8 cellular contexts compared by ENCODE assay signal in genomic region chr11:62880803-62881578, GRCh38. TPM values are rescaled to one million over a fixed set of nuclear protein-coding genes. Genes with fewer than 3 reads are reported as not detected.
DNase-seq lines count a peak whose midpoint lies in the region; ATAC-seq and TF ChIP-seq lines count a peak whose summit lies in the region.

TSS of gene SLC3A2 (plus strand) at chr11:62880896. CDS start at chr11:62881024, 128 bp downstream.

- WGBS in right lobe of liver (ENCODE audit: insufficient coverage, low coverage, low lambda C conversion rate, missing lambda C conversion rate): under 1% methylated on average over 21 of the region's 69 CpGs

- TF ChIP-seq CTCF in right lobe of liver (IDR thresholded peaks at IDR 0.05): peak; percentile 49 to 89 (median 81)

- ATAC-seq in GM19043 (IDR thresholded peaks at IDR 0.05; ENCODE audit: low read depth, unreplicated experiment) (peak; percentile 80), HG03354 (IDR thresholded peaks at IDR 0.05; ENCODE audit: poor library complexity, severe bottlenecking, unreplicated experiment) (peak; percentile 78), right lobe of liver (peak; percentile 84 to 95 (median 90))

- H3K36me3 ChIP-seq in BLaER1 treated with 17β-estradiol and CSF1 and Interleukin-3, amounts not matched to agents 10 nM and 100 nM: peaks cover 40 to 80% (median 73%) of the 10 kb centered on the region in 11 experiments
- peaks cover 0 to 36% (median 16%) of the 10 kb centered on the region in 4 donors for H3K36me3 ChIP-seq in right lobe of liver

- H3K4me3 ChIP-seq in BLaER1 treated with 17β-estradiol and CSF1 and Interleukin-3, amounts not matched to agents 10 nM and 100 nM: peak within 1 kb of the TSS; percentile 84 to 99 (median 94)
- H3K4me3 ChIP-seq in right lobe of liver: peak within 1 kb of the TSS; percentile 96 to 100 (median 98)

- no peaks in the 10 kb centered on the region for H3K9me3 ChIP-seq in BLaER1 treated with 17β-estradiol and CSF1 and Interleukin-3, amounts not matched to agents 10 nM and 100 nM (replicated peaks in 1 of 11)
- no peaks in the 10 kb centered on the region for H3K9me3 ChIP-seq in right lobe of liver

- H3K4me2 ChIP-seq in BLaER1 treated with 17β-estradiol and CSF1 and Interleukin-3, amounts not matched to agents 10 nM and 100 nM: peak within 1 kb of the TSS; percentile 89 to 99 (median 96)

- H3K27me3 ChIP-seq in BLaER1 treated with 17β-estradiol and CSF1 and Interleukin-3, amounts not matched to agents 10 nM and 100 nM: no peaks in the 10 kb centered on the region
- H3K27me3 ChIP-seq in right lobe of liver: no peaks in the 10 kb centered on the region

- TF ChIP-seq POLR2A in right lobe of liver (IDR thresholded peaks at IDR 0.05): peak; percentile 99

- intact Hi-C loops in right lobe of liver (cut with DNase I): no loop called here

- H4K20me1 ChIP-seq in BLaER1 treated with 17β-estradiol and CSF1 and Interleukin-3, amounts not matched to agents 10 nM and 100 nM: peaks cover 33 to 50% (median 42%) of the 10 kb centered on the region in 11 experiments

- peak within 1 kb of the TSS; percentile 96 to 100 (median 99) for H3K9ac ChIP-seq in BLaER1 treated with 17β-estradiol and CSF1 and Interleukin-3, amounts not matched to agents 10 nM and 100 nM

- H3K4me1 ChIP-seq in BLaER1 treated with 17β-estradiol and CSF1 and Interleukin-3, amounts not matched to agents 10 nM and 100 nM: peaks cover 48 to 56% (median 52%) of the 10 kb centered on the region in 10 experiments
- H3K4me1 ChIP-seq in right lobe of liver: peaks cover 0 to 43% (median 18%) of the 10 kb centered on the region in 4 donors

- DNase-seq in NCI-H526 (lab: John Stamatoyannopoulos, UW) (peak; percentile 81 to 96), dermis blood vessel endothelial cell (peak; percentile 94), right lobe of liver (peak; percentile 92 to 93 (median 92))
- peak; percentile 77 to 78 for DNase-seq in activated CD4-positive, alpha-beta T cell treated with anti-CD3 and anti-CD28 coated beads, Interleukin-2, amount 50 U/mL, for 24 hours (ENCODE audit: low read depth in 1 of 2, low spot score in 1 of 2)
- peak; percentile 74 to 83 for DNase-seq in stimulated activated CD4-positive, alpha-beta T cell treated with anti-CD3 and anti-CD28 coated beads, Interleukin-4, amount 100 ng/mL, for 48 hours (ENCODE audit: low read depth in 2 of 2)

- H3K27ac ChIP-seq in BLaER1 treated with 17β-estradiol and CSF1 and Interleukin-3, amounts not matched to agents 10 nM and 100 nM: peak within 1 kb of the TSS; percentile 96 to 100 (median 99)
- H3K27ac ChIP-seq in right lobe of liver: peak within 1 kb of the TSS; percentile 93 to 99 (median 93)

RNA-seq across cellular contexts. Expression of gene SLC3A2, which starts in this region (rescaled TPM):
- total RNA-seq in dermis blood vessel endothelial cell: 77.9 and 84.9 TPM in 2 replicates
- total RNA-seq in right lobe of liver: 100 to 1,000 TPM in 1 of 6 experiments, 10 to 100 TPM in 5; 39.8 to 106 (median 63.0) TPM

Comparison
In these comparisons a context has a peak if more than half of its experiments do, and no peak if none do; other contexts are left out.
1. Peak in every context shown above with its lines: DNase-seq, ATAC-seq, H3K4me3 ChIP-seq and H3K27ac ChIP-seq.